ENCODE assay signal across 1 cellular context in the genomic region with DNA sequence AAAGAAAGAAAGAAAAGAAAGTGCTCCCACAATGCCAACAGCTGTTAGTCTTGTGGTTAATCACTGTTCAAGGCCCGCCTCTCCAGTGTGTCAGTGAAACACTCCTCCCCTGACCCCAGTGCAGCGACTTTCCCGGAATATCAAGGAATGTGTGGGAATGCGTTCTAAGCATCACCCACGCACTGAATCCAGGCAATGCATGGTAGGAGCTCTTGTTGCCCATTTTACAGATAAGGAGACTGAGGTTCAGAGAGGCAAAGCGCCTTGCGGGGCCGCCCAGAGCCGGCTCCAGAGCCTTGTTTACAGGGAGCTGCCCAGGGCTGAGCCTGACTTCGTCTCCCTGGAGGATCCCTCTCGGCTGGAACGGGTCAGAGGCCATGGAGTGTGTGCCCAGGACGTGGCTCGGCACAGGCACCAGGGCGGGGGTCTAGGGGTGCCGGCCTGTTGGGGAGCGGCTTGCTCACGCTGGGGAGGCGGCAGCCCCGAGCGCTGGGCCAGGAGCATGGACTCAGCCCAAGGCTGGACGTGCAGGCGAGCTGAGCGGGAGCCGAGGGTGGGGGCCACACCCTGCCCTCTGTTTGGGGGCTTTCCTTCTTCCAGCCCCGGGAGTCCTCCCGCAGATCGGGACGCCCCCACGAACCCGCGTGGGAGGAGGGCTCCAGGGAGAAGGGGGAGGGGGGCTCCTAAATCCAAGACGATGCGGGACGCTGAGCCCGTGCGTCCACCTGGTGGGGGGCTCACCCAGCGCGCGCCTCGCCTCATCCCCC.
TF ChIP-seq lines count a peak whose summit lies in the region.

No MANE protein-coding gene starts in this region.

TF ChIP-seq in HepG2, 621 proteins besides CTCF, POLR2A, EP300 and RAD21 (continued from another document and continues in another):
- TF ChIP-seq ZNF75D (CRISPR knock-in tag; IDR thresholded peaks at IDR 0.05; ENCODE audit: borderline replicate concordance) (no peak), ATF1 (CRISPR knock-in tag; IDR thresholded peaks at IDR 0.05) (no peak), PHF20 (CRISPR knock-in tag; IDR thresholded peaks at IDR 0.05) (peak; percentile 54; the same call in 1 of the 2 replicates), KLF13 (CRISPR knock-in tag; IDR thresholded peaks at IDR 0.05) (no peak), ZNF563 (CRISPR knock-in tag; IDR thresholded peaks at IDR 0.05) (no peak), ZNF124 (CRISPR knock-in tag; IDR thresholded peaks at IDR 0.05) (no peak), STAT5B (CRISPR knock-in tag; IDR thresholded peaks at IDR 0.05) (no peak), MBNL3 (CRISPR knock-in tag; conservative IDR thresholded peaks at IDR 0.05) (no peak), SRY (CRISPR knock-in tag; IDR thresholded peaks at IDR 0.05) (no peak), ZNF660 (CRISPR knock-in tag; IDR thresholded peaks at IDR 0.05; ENCODE audit: borderline replicate concordance, low read depth) (no peak), NFKBIZ (CRISPR knock-in tag; IDR thresholded peaks at IDR 0.05) (no peak), HNRNPH1 (optimal IDR thresholded peaks at IDR 0.05; ENCODE audit: low read depth, low read length) (no peak), CHCHD3 (CRISPR knock-in tag; IDR thresholded peaks at IDR 0.05) (no peak), ZNF746 (CRISPR knock-in tag; IDR thresholded peaks at IDR 0.05) (no peak), FOXA1 (IDR thresholded peaks at IDR 0.05) (no peak), FOXA1 (CRISPR knock-in tag; IDR thresholded peaks at IDR 0.05) (peak; percentile 50; the same call in 1 of the 2 replicates), JDP2 (CRISPR knock-in tag; IDR thresholded peaks at IDR 0.05; ENCODE audit: borderline replicate concordance) (no peak), SP2 (CRISPR knock-in tag; IDR thresholded peaks at IDR 0.05) (no peak), SMAD3 (CRISPR knock-in tag; IDR thresholded peaks at IDR 0.05) (no peak), CREM (IDR thresholded peaks at IDR 0.05) (no peak), CREM (CRISPR knock-in tag; IDR thresholded peaks at IDR 0.05) (no peak), HDAC1 (CRISPR knock-in tag; IDR thresholded peaks at IDR 0.05) (peak; percentile 80), NCOA2 (CRISPR knock-in tag; IDR thresholded peaks at IDR 0.05) (no peak), ZNF484 (CRISPR knock-in tag; IDR thresholded peaks at IDR 0.05; ENCODE audit: borderline replicate concordance, low read depth) (no peak), MED13 (CRISPR knock-in tag; IDR thresholded peaks at IDR 0.05) (no peak), ZNF788 (CRISPR knock-in tag; IDR thresholded peaks at IDR 0.05; ENCODE audit: borderline replicate concordance) (peak; percentile 77; the same call in 1 of the 2 replicates), ZNF781 (CRISPR knock-in tag; IDR thresholded peaks at IDR 0.05; ENCODE audit: borderline replicate concordance, not compliant biosample characterization) (no peak), SOX5 (CRISPR knock-in tag; IDR thresholded peaks at IDR 0.05; ENCODE audit: borderline replicate concordance) (no peak)
- TF ChIP-seq, protein P1, sequence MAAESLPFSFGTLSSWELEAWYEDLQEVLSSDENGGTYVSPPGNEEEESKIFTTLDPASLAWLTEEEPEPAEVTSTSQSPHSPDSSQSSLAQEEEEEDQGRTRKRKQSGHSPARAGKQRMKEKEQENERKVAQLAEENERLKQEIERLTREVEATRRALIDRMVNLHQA (CRISPR knock-in tag; IDR thresholded peaks at IDR 0.05), result no peak
- TF ChIP-seq, protein P2, sequence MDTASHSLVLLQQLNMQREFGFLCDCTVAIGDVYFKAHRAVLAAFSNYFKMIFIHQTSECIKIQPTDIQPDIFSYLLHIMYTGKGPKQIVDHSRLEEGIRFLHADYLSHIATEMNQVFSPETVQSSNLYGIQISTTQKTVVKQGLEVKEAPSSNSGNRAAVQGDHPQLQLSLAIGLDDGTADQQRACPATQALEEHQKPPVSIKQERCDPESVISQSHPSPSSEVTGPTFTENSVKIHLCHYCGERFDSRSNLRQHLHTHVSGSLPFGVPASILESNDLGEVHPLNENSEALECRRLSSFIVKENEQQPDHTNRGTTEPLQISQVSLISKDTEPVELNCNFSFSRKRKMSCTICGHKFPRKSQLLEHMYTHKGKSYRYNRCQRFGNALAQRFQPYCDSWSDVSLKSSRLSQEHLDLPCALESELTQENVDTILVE (CRISPR knock-in tag; IDR thresholded peaks at IDR 0.05), result no peak; the same call in 1 of the 2 replicates
- TF ChIP-seq, protein P3, sequence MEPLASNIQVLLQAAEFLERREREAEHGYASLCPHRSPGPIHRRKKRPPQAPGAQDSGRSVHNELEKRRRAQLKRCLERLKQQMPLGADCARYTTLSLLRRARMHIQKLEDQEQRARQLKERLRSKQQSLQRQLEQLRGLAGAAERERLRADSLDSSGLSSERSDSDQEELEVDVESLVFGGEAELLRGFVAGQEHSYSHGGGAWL (CRISPR knock-in tag; IDR thresholded peaks at IDR 0.05), result peak; percentile 70; the same call in 1 of the 2 replicates
- TF ChIP-seq, protein P4, sequence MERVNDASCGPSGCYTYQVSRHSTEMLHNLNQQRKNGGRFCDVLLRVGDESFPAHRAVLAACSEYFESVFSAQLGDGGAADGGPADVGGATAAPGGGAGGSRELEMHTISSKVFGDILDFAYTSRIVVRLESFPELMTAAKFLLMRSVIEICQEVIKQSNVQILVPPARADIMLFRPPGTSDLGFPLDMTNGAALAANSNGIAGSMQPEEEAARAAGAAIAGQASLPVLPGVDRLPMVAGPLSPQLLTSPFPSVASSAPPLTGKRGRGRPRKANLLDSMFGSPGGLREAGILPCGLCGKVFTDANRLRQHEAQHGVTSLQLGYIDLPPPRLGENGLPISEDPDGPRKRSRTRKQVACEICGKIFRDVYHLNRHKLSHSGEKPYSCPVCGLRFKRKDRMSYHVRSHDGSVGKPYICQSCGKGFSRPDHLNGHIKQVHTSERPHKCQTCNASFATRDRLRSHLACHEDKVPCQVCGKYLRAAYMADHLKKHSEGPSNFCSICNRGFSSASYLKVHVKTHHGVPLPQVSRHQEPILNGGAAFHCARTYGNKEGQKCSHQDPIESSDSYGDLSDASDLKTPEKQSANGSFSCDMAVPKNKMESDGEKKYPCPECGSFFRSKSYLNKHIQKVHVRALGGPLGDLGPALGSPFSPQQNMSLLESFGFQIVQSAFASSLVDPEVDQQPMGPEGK (CRISPR knock-in tag; IDR thresholded peaks at IDR 0.05), result peak; percentile 76
- TF ChIP-seq, protein P5, sequence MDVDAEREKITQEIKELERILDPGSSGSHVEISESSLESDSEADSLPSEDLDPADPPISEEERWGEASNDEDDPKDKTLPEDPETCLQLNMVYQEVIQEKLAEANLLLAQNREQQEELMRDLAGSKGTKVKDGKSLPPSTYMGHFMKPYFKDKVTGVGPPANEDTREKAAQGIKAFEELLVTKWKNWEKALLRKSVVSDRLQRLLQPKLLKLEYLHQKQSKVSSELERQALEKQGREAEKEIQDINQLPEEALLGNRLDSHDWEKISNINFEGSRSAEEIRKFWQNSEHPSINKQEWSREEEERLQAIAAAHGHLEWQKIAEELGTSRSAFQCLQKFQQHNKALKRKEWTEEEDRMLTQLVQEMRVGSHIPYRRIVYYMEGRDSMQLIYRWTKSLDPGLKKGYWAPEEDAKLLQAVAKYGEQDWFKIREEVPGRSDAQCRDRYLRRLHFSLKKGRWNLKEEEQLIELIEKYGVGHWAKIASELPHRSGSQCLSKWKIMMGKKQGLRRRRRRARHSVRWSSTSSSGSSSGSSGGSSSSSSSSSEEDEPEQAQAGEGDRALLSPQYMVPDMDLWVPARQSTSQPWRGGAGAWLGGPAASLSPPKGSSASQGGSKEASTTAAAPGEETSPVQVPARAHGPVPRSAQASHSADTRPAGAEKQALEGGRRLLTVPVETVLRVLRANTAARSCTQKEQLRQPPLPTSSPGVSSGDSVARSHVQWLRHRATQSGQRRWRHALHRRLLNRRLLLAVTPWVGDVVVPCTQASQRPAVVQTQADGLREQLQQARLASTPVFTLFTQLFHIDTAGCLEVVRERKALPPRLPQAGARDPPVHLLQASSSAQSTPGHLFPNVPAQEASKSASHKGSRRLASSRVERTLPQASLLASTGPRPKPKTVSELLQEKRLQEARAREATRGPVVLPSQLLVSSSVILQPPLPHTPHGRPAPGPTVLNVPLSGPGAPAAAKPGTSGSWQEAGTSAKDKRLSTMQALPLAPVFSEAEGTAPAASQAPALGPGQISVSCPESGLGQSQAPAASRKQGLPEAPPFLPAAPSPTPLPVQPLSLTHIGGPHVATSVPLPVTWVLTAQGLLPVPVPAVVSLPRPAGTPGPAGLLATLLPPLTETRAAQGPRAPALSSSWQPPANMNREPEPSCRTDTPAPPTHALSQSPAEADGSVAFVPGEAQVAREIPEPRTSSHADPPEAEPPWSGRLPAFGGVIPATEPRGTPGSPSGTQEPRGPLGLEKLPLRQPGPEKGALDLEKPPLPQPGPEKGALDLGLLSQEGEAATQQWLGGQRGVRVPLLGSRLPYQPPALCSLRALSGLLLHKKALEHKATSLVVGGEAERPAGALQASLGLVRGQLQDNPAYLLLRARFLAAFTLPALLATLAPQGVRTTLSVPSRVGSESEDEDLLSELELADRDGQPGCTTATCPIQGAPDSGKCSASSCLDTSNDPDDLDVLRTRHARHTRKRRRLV (CRISPR knock-in tag; IDR thresholded peaks at IDR 0.05), result no peak
- TF ChIP-seq, protein P6, sequence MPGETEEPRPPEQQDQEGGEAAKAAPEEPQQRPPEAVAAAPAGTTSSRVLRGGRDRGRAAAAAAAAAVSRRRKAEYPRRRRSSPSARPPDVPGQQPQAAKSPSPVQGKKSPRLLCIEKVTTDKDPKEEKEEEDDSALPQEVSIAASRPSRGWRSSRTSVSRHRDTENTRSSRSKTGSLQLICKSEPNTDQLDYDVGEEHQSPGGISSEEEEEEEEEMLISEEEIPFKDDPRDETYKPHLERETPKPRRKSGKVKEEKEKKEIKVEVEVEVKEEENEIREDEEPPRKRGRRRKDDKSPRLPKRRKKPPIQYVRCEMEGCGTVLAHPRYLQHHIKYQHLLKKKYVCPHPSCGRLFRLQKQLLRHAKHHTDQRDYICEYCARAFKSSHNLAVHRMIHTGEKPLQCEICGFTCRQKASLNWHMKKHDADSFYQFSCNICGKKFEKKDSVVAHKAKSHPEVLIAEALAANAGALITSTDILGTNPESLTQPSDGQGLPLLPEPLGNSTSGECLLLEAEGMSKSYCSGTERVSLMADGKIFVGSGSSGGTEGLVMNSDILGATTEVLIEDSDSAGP (CRISPR knock-in tag; IDR thresholded peaks at IDR 0.05; ENCODE audit: borderline replicate concordance), result peak; percentile 61
- TF ChIP-seq, protein P7, sequence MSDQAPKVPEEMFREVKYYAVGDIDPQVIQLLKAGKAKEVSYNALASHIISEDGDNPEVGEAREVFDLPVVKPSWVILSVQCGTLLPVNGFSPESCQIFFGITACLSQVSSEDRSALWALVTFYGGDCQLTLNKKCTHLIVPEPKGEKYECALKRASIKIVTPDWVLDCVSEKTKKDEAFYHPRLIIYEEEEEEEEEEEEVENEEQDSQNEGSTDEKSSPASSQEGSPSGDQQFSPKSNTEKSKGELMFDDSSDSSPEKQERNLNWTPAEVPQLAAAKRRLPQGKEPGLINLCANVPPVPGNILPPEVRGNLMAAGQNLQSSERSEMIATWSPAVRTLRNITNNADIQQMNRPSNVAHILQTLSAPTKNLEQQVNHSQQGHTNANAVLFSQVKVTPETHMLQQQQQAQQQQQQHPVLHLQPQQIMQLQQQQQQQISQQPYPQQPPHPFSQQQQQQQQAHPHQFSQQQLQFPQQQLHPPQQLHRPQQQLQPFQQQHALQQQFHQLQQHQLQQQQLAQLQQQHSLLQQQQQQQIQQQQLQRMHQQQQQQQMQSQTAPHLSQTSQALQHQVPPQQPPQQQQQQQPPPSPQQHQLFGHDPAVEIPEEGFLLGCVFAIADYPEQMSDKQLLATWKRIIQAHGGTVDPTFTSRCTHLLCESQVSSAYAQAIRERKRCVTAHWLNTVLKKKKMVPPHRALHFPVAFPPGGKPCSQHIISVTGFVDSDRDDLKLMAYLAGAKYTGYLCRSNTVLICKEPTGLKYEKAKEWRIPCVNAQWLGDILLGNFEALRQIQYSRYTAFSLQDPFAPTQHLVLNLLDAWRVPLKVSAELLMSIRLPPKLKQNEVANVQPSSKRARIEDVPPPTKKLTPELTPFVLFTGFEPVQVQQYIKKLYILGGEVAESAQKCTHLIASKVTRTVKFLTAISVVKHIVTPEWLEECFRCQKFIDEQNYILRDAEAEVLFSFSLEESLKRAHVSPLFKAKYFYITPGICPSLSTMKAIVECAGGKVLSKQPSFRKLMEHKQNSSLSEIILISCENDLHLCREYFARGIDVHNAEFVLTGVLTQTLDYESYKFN (CRISPR knock-in tag; conservative IDR thresholded peaks at IDR 0.05), result 0 out of 2 replicates have a peak, but pooled peaks have one; percentile 25
- TF ChIP-seq, protein P8, sequence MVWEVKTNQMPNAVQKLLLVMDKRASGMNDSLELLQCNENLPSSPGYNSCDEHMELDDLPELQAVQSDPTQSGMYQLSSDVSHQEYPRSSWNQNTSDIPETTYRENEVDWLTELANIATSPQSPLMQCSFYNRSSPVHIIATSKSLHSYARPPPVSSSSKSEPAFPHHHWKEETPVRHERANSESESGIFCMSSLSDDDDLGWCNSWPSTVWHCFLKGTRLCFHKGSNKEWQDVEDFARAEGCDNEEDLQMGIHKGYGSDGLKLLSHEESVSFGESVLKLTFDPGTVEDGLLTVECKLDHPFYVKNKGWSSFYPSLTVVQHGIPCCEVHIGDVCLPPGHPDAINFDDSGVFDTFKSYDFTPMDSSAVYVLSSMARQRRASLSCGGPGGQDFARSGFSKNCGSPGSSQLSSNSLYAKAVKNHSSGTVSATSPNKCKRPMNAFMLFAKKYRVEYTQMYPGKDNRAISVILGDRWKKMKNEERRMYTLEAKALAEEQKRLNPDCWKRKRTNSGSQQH (CRISPR knock-in tag; IDR thresholded peaks at IDR 0.05; ENCODE audit: low read depth), result no peak
- TF ChIP-seq, protein P9, sequence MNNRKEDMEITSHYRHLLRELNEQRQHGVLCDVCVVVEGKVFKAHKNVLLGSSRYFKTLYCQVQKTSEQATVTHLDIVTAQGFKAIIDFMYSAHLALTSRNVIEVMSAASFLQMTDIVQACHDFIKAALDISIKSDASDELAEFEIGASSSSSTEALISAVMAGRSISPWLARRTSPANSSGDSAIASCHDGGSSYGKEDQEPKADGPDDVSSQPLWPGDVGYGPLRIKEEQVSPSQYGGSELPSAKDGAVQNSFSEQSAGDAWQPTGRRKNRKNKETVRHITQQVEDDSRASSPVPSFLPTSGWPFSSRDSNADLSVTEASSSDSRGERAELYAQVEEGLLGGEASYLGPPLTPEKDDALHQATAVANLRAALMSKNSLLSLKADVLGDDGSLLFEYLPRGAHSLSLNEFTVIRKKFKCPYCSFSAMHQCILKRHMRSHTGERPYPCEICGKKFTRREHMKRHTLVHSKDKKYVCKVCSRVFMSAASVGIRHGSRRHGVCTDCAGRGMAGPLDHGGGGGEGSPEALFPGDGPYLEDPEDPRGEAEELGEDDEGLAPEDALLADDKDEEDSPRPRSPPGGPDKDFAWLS (CRISPR knock-in tag; IDR thresholded peaks at IDR 0.05; ENCODE audit: borderline replicate concordance), result no peak
